Comparison of ENCODE assay signal across 29 cellular contexts in genomic region chrX:1610166-1610565, GRCh38. TPM values are rescaled to one million over a fixed set of nuclear protein-coding genes. Genes with fewer than 3 reads are reported as not detected.
DNase-seq lines count a peak whose midpoint lies in the region; ATAC-seq and TF ChIP-seq lines count a peak whose summit lies in the region.
"Had no signal": no experiment of that assay in that cellular context is flagged by ENCODE, and none has a peak within 500 bp of the region (broad histone marks: within the 10 kb centered on the region; RNA-seq: fewer than 3 reads in every experiment).

No MANE protein-coding gene starts in this region.

- no peak for TF ChIP-seq CTCF in endothelial cell (IDR thresholded peaks at IDR 0.05; ENCODE audit: unreplicated experiment)
- no peak for TF ChIP-seq CTCF in RWPE1 (conservative IDR thresholded peaks at IDR 0.05; ENCODE audit: low read depth)
- no peak for TF ChIP-seq CTCF in sigmoid colon (IDR thresholded peaks at IDR 0.05)

- no peaks in the 10 kb centered on the region for H3K4me1 Mint-ChIP-seq in stimulated activated naive CD8-positive, alpha-beta T cell treated with anti-CD3 and anti-CD28 coated beads, Interleukin-15, amount 100 ng/mL, for 72 hours
- H3K4me1 Mint-ChIP-seq in endothelial cell (ENCODE audit: unreplicated experiment), result no peaks in the 10 kb centered on the region

- ATAC-seq in stimulated activated naive CD8-positive, alpha-beta T cell treated with anti-CD3 and anti-CD28 coated beads, Interleukin-15, amount 100 ng/mL, for 72 hours, result no peak
- ATAC-seq in stimulated activated naive CD8-positive, alpha-beta T cell treated with anti-CD3 and anti-CD28 coated beads, Interleukin-15, Interleukin-2, amounts not matched to agents 100 U/mL and 50 U/mL, for 24 hours, result no peak
- peak; percentile 78 for ATAC-seq in HG03108 (IDR thresholded peaks at IDR 0.05; ENCODE audit: unreplicated experiment)
- ATAC-seq: naive thymus-derived CD8-positive, alpha-beta T cell had no signal

- POLR2A ChIA-PET in RWPE1 (lab: Yijun Ruan, JAX; ENCODE audit: low non-redundant PET), result no interaction called here

- DNase-seq in stimulated activated naive CD8-positive, alpha-beta T cell treated with anti-CD3 and anti-CD28 coated beads, Interleukin-15, amount 100 ng/mL, for 72 hours, result no peak
- DNase-seq in stimulated activated naive CD8-positive, alpha-beta T cell treated with anti-CD3 and anti-CD28 coated beads, Interleukin-15, Interleukin-2, amounts not matched to agents 100 U/mL and 50 U/mL, for 24 hours, result no peak
- DNase-seq in endothelial cell (ENCODE audit: low spot score) (no peak), NCI-H1417 treated with DMSO at 0.1 percent for 48 hours (lab: John Stamatoyannopoulos, UW) (no peak), NCI-H526 (lab: John Stamatoyannopoulos, UW) (no peak), RWPE1 (ENCODE audit: low spot score) (no peak), sigmoid colon (no peak)
- DNase-seq: activated CD4-positive, alpha-beta T cell treated with anti-CD3 and anti-CD28 coated beads for 48 hours; activated gamma-delta T cell; adrenal gland; DMS153; dorsolateral prefrontal cortex; erythroblast; GF-D8; kidney glomerular epithelial cell; mesenchymal stem cell; naive thymus-derived CD8-positive, alpha-beta T cell; NCI-H1092; NCI-H2107; NCI-H524 treated with DMSO at 0.1 percent for 48 hours; Right ventricle myocardium superior; stimulated activated CD4-positive, alpha-beta T cell treated with anti-CD3 and anti-CD28 coated beads, Interleukin-2, amount 100 ng/mL, for 24 hours; upper lobe of right lung had no signal

- no peak for TF ChIP-seq POLR2A in sigmoid colon (IDR thresholded peaks at IDR 0.05)

- TF ChIP-seq EP300 in sigmoid colon (IDR thresholded peaks at IDR 0.05), result no peak

- no peaks in the 10 kb centered on the region for H3K27me3 ChIP-seq in sigmoid colon
- H3K27me3 ChIP-seq: adrenal gland, gastroesophageal sphincter, upper lobe of right lung had no signal

- no peaks in the 10 kb centered on the region for H3K36me3 Mint-ChIP-seq in endothelial cell (ENCODE audit: low read depth, unreplicated experiment)

- H3K27ac ChIP-seq in RWPE1 (no peak overlapping the region), sigmoid colon (no peak overlapping the region)
- H3K27ac ChIP-seq: adrenal gland, C4-2B, dorsolateral prefrontal cortex, gastroesophageal sphincter, KMS-11, upper lobe of right lung had no signal

- CTCF ChIA-PET in RWPE1 (lab: Yijun Ruan, JAX), result no interaction called here

- H3K9me3 ChIP-seq in sigmoid colon, result no peaks in the 10 kb centered on the region
- H3K9me3 ChIP-seq: adrenal gland, gastroesophageal sphincter, upper lobe of right lung had no signal

- intact Hi-C loops in sigmoid colon (cut with DNase I), result no loop called here

- H3K4me1 ChIP-seq in sigmoid colon, result no peaks in the 10 kb centered on the region
- H3K4me1 ChIP-seq: adrenal gland, gastroesophageal sphincter, upper lobe of right lung had no signal

- no peaks in the 10 kb centered on the region for H3K36me3 ChIP-seq in sigmoid colon
- H3K36me3 ChIP-seq: adrenal gland, gastroesophageal sphincter, upper lobe of right lung had no signal

- WGBS in sigmoid colon, 2 donors, result 72 to 74% methylated on average over 15 of the region's 15 CpGs

- no peaks in the 10 kb centered on the region for H3K27me3 Mint-ChIP-seq in stimulated activated naive CD8-positive, alpha-beta T cell treated with anti-CD3 and anti-CD28 coated beads, Interleukin-15, amount 100 ng/mL, for 72 hours
- peaks cover 14% of the 10 kb centered on the region for H3K27me3 Mint-ChIP-seq in endothelial cell (ENCODE audit: unreplicated experiment)
- H3K27me3 Mint-ChIP-seq: naive thymus-derived CD8-positive, alpha-beta T cell had no signal

- H3K9me3 Mint-ChIP-seq in stimulated activated naive CD8-positive, alpha-beta T cell treated with anti-CD3 and anti-CD28 coated beads, Interleukin-15, amount 100 ng/mL, for 72 hours, result no peaks in the 10 kb centered on the region
- no peaks in the 10 kb centered on the region for H3K9me3 Mint-ChIP-seq in endothelial cell (ENCODE audit: unreplicated experiment)
- H3K9me3 Mint-ChIP-seq: naive thymus-derived CD8-positive, alpha-beta T cell had no signal

- no peak overlapping the region for H3K4me3 Mint-ChIP-seq in stimulated activated naive CD8-positive, alpha-beta T cell treated with anti-CD3 and anti-CD28 coated beads, Interleukin-15, amount 100 ng/mL, for 72 hours
- H3K4me3 Mint-ChIP-seq in endothelial cell (ENCODE audit: unreplicated experiment), result no peak overlapping the region
- H3K4me3 Mint-ChIP-seq: naive thymus-derived CD8-positive, alpha-beta T cell had no signal

- no peak overlapping the region for H3K4me3 ChIP-seq in sigmoid colon
- H3K4me3 ChIP-seq: adrenal gland, dorsolateral prefrontal cortex, gastroesophageal sphincter, upper lobe of right lung had no signal

- H3K27ac Mint-ChIP-seq in stimulated activated naive CD8-positive, alpha-beta T cell treated with anti-CD3 and anti-CD28 coated beads, Interleukin-15, amount 100 ng/mL, for 72 hours, result peak overlapping the region; percentile 54 to 86
- peak overlapping the region; percentile 30 for H3K27ac Mint-ChIP-seq in endothelial cell (ENCODE audit: unreplicated experiment)

RNA-seq across cellular contexts. Expression of gene ASMT, which starts 4.7 kb away (rescaled TPM):
- total RNA-seq in endothelial cell (ENCODE audit: unreplicated experiment) (0.31 TPM), sigmoid colon (not detected)
- under 1 TPM in 1 of 3 donors, not detected in 2; 0.22 TPM for polyA plus RNA-seq in sigmoid colon
- total RNA-seq: A673; H4; naive thymus-derived CD8-positive, alpha-beta T cell; Right ventricle myocardium superior; upper lobe of right lung had no signal
- polyA plus RNA-seq: naive thymus-derived CD8-positive, alpha-beta T cell had no signal

RNA-seq across cellular contexts. Expression of gene AKAP17A, which starts 18.8 kb away (rescaled TPM):
- total RNA-seq in endothelial cell (ENCODE audit: unreplicated experiment) (25.9 TPM), sigmoid colon (10 to 100 TPM; 22.1 to 45.1 (median 26.4) TPM)
- 10 to 100 TPM in 2 of 3 donors, 1 to 10 TPM in 1; 8.4 to 42.4 (median 15.3) TPM for polyA plus RNA-seq in sigmoid colon
